23 cellular contexts compared by ENCODE assay signal in genomic region chr9:82108881-82109280, GRCh38.
"Had no signal": no experiment of that assay in that cellular context is flagged by ENCODE, and none has a peak within 500 bp of the region (broad histone marks: within the 10 kb centered on the region; RNA-seq: fewer than 3 reads in every experiment).

No MANE protein-coding gene starts in this region.

- H3K27ac ChIP-seq: breast epithelium, colonic mucosa had no signal

- H3K36me3 ChIP-seq: breast epithelium, colonic mucosa had no signal

- DNase-seq: activated B cell treated with CpG ODN at 0.5 μM for 24 hours; activated CD4-positive, alpha-beta T cell treated with anti-CD3 and anti-CD28 coated beads for 1 hour; activated CD4-positive, alpha-beta T cell treated with anti-CD3 and anti-CD28 coated beads, Interleukin-2, amount 10 ng/mL, durations not matched to agents 24 days and 14 days; activated CD4-positive, alpha-beta T cell treated with anti-CD3 and anti-CD28 coated beads, Interleukin-2, amount 50 U/mL, for 48 hours; activated CD8-positive, alpha-beta memory T cell treated with anti-CD3 and anti-CD28 coated beads, Interleukin-2, amount 10 ng/mL, durations not matched to agents 7 days and 5 days; activated effector memory CD4-positive, alpha-beta T cell treated with anti-CD3 and anti-CD28 coated beads, Interleukin-2, amount 50 U/mL, for 16 hours; activated naive CD4-positive, alpha-beta T cell treated with Interleukin-2 at 50 U/mL for 16 hours; activated naive CD8-positive, alpha-beta T cell treated with anti-CD3 and anti-CD28 coated beads, Interleukin-2, amount 50 U/mL, for 24 hours; activated T-cell treated with anti-CD3 and anti-CD28 coated beads, Interleukin-2, amount 50 U/mL, for 24 hours; amygdala; caudate nucleus; colonic mucosa; NCI-H1092; NCI-H1930; NCI-H345; NCI-H510A; NCI-H526 treated with DMSO at 0.1 percent for 48 hours; NCI-H82; PC-3; SHP77 treated with DMSO at 0.1 percent for 48 hours; T-helper 2 cell; T1000 had no signal

- H3K27me3 ChIP-seq: breast epithelium, colonic mucosa had no signal

- H3K4me3 ChIP-seq: breast epithelium, colonic mucosa had no signal

- H3K4me1 ChIP-seq: breast epithelium, colonic mucosa had no signal

- H3K9me3 ChIP-seq: breast epithelium, colonic mucosa had no signal
